Comparison of ENCODE assay signal across 10 cellular contexts in the genomic region with DNA sequence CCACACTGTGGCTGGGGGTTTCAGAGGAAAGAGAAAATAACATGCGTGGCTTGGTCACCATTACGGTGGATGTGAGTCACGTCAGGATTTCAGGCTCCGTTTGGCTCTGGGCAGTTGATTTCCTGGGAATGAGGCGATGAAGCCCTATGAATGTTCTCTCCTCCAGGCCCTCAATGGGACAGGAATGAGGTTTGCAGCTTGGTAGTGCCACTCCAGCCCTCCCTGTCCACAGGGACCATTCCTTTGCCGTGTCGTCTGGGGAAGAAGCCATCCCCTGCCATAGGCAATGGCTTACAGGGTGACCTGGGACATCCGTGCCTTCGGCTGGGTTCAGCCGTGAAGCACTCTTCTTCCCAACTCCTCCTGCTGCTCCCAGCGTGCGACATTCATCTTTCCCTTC.
"Had no signal": no experiment of that assay in that cellular context is flagged by ENCODE, and none has a peak within 500 bp of the region (broad histone marks: within the 10 kb centered on the region; RNA-seq: fewer than 3 reads in every experiment).

No MANE protein-coding gene starts in this region.

- H3K36me3 Mint-ChIP-seq: activated naive CD4-positive, alpha-beta T cell treated with anti-CD3 and anti-CD28 coated beads, Interleukin-2, amount 50 U/mL, for 72 hours; T-cell had no signal

- DNase-seq: activated CD4-positive, alpha-beta T cell treated with anti-CD3 and anti-CD28 coated beads, Interleukin-2, amount 50 U/mL, for 1 hour; foreskin fibroblast; kidney; left ventricle myocardium superior; stimulated activated CD4-positive, alpha-beta T cell treated with anti-CD3 and anti-CD28 coated beads, Interleukin-4, amount 100 ng/mL, for 4 hours; T-cell; thyroid gland had no signal

- H3K4me3 Mint-ChIP-seq: neural progenitor cell, T-cell had no signal

- H3K9me3 Mint-ChIP-seq: activated naive CD4-positive, alpha-beta T cell treated with anti-CD3 and anti-CD28 coated beads, Interleukin-2, amount 50 U/mL, for 72 hours; neural progenitor cell; T-cell had no signal

- ATAC-seq: activated naive CD4-positive, alpha-beta T cell treated with anti-CD3 and anti-CD28 coated beads, Interleukin-2, amount 50 U/mL, for 72 hours; esophagus mucosa; T-cell had no signal
